Comparison of ENCODE assay signal across 19 cellular contexts in genomic region chr2:9105601-9106337, GRCh38.
A peak's percentile ranks its signal among the peaks of the same experiment; 100 is the strongest.
DNase-seq lines count a peak whose midpoint lies in the region; ATAC-seq, FAIRE-seq and TF ChIP-seq lines count a peak whose summit lies in the region.
"Had no signal": no experiment of that assay in that cellular context is flagged by ENCODE, and none has a peak within 500 bp of the region (broad histone marks: within the 10 kb centered on the region; RNA-seq: fewer than 3 reads in every experiment).

No MANE protein-coding gene starts in this region.

- H3F3A ChIP-seq in GM23338 (replicated peaks; ENCODE audit: low read depth) (no peaks in the 10 kb centered on the region), MM.1S (ENCODE audit: insufficient read depth, low read length) (no peaks in the 10 kb centered on the region)

- H2AFZ ChIP-seq in GM23338 (peak overlapping the region; percentile 7; the same call in 1 of the 2 replicates), MM.1S (ENCODE audit: low read length) (no peak overlapping the region), OCI-LY7 (ENCODE audit: low read length) (no peak overlapping the region)

- H3K27ac ChIP-seq in GM23338 (ENCODE audit: low read depth): no peak overlapping the region
- no peak overlapping the region for H3K27ac ChIP-seq in MM.1S (ENCODE audit: low read length)
- no peak overlapping the region for H3K27ac ChIP-seq in OCI-LY7 (ENCODE audit: low read depth, low read length, poor library complexity, severe bottlenecking)
- H3K27ac ChIP-seq: BLaER1 treated with 17β-estradiol and CSF1 and Interleukin-3, amounts not matched to agents 10 nM and 100 nM had no signal

- H3K4me2 ChIP-seq in GM23338 (no peak overlapping the region), MM.1S (ENCODE audit: low read depth, low read length) (no peak overlapping the region), OCI-LY7 (ENCODE audit: low read length) (no peak overlapping the region)

- intact Hi-C loops in activated CD4-positive, alpha-beta T cell treated with anti-CD3 and anti-CD28 coated beads for 36 hours (cut with DNase I, micrococcal nuclease): no loop called here
- intact Hi-C loops in OCI-LY7 (cut with micrococcal nuclease; ENCODE audit: unreplicated experiment): no loop called here

- H3K9me3 ChIP-seq in MM.1S (replicated peaks; ENCODE audit: insufficient read depth, low read length) (no peaks in the 10 kb centered on the region), OCI-LY7 (ENCODE audit: low read length) (no peaks in the 10 kb centered on the region)
- H3K9me3 ChIP-seq: BLaER1 treated with 17β-estradiol and CSF1 and Interleukin-3, amounts not matched to agents 10 nM and 100 nM; Caco-2; MG63 had no signal

- peak; percentile 69 for FAIRE-seq in HTR-8/SVneo (lab: Jason Lieb, UNC)
- FAIRE-seq: GM12878 had no signal

- H3K79me2 ChIP-seq in GM23338 (replicated peaks; ENCODE audit: insufficient read depth) (no peaks in the 10 kb centered on the region), MM.1S (ENCODE audit: low read length) (no peaks in the 10 kb centered on the region), OCI-LY7 (ENCODE audit: insufficient read depth, low read depth, low read length) (no peaks in the 10 kb centered on the region)

- no TSS peak for BruUV-seq in OCI-LY7 (replicated peaks; lab: Mats Ljungman, UMichigan)

- DNase-seq in GM23338 (ENCODE audit: low spot score) (no peak), HTR-8/SVneo (ENCODE audit: insufficient read length, low spot score) (no peak), glutamatergic neuron (no peak), MM.1S (no peak), NOMO-1 treated with dmso at 0.1 percent for 144 hours (lab: John Stamatoyannopoulos, UW; ENCODE audit: unreplicated experiment) (no peak), OCI-LY7 (ENCODE audit: low spot score) (no peak)
- no peak for DNase-seq in activated CD4-positive, alpha-beta T cell treated with anti-CD3 and anti-CD28 coated beads for 36 hours
- DNase-seq: CD4-positive, alpha-beta memory T cell; DMS 273 treated with DMSO at 0.1 percent for 48 hours; DND-41; Kasumi-1; MG63; NCI-H1930; NK-92 treated with Interleukin-12 subunit alpha and Interleukin-12 subunit beta, amount 100 ng/mL, for 24 hours; Right ventricle myocardium superior had no signal

- H3K36me3 ChIP-seq in GM23338 (ENCODE audit: insufficient read depth) (no peaks in the 10 kb centered on the region), MM.1S (replicated peaks; ENCODE audit: insufficient read depth, low read length) (no peaks in the 10 kb centered on the region), OCI-LY7 (ENCODE audit: insufficient read depth, low read length) (no peaks in the 10 kb centered on the region)
- H3K36me3 ChIP-seq: BLaER1 treated with 17β-estradiol and CSF1 and Interleukin-3, amounts not matched to agents 10 nM and 100 nM; MG63 had no signal

- no peak for ATAC-seq in GM23338
- no peak for ATAC-seq in activated CD4-positive, alpha-beta T cell treated with anti-CD3 and anti-CD28 coated beads for 36 hours
- ATAC-seq: GM12878 had no signal

- CTCF ChIA-PET in activated CD4-positive, alpha-beta T cell treated with anti-CD3 and anti-CD28 coated beads for 36 hours (lab: Charles Lee): interaction anchor here (1.1 kb wide), 1 partner anchor 36 kb away, joined by 3 read pairs; no protein-coding TSS in a partner anchor
- CTCF ChIA-PET in OCI-LY7 (lab: Charles Lee; ENCODE audit: unreplicated experiment): no interaction called here

- H4K20me1 ChIP-seq in GM23338 (replicated peaks; ENCODE audit: insufficient read depth) (no peaks in the 10 kb centered on the region), MM.1S (ENCODE audit: insufficient read depth, low read length) (no peaks in the 10 kb centered on the region), OCI-LY7 (ENCODE audit: insufficient read depth, low read length) (no peaks in the 10 kb centered on the region)
- H4K20me1 ChIP-seq: BLaER1 treated with 17β-estradiol and CSF1 and Interleukin-3, amounts not matched to agents 10 nM and 100 nM had no signal

- POLR2A ChIA-PET in activated CD4-positive, alpha-beta T cell treated with anti-CD3 and anti-CD28 coated beads for 36 hours (lab: Charles Lee): no interaction called here
- POLR2A ChIA-PET in OCI-LY7 (lab: Charles Lee): interaction anchor here (0.6 to 1.1 kb wide), 2 partner anchors 13 to 99 kb away, joined by 3 read pairs; no protein-coding TSS in a partner anchor

- H3K4me3 Mint-ChIP-seq in GM23338 (no peak overlapping the region), brain (no peak overlapping the region), glutamatergic neuron (ENCODE audit: unreplicated experiment) (peak overlapping the region; percentile 72)
- no peak overlapping the region for H3K4me3 Mint-ChIP-seq in activated CD4-positive, alpha-beta T cell treated with anti-CD3 and anti-CD28 coated beads for 36 hours
- H3K4me3 Mint-ChIP-seq: CD4-positive, alpha-beta memory T cell had no signal

- H3K4me1 ChIP-seq in GM23338 (ENCODE audit: insufficient read depth) (peaks cover 21% of the 10 kb centered on the region; the same call in 1 of the 2 replicates), MM.1S (ENCODE audit: low read length) (no peaks in the 10 kb centered on the region), OCI-LY7 (ENCODE audit: insufficient read depth, low read length, poor library complexity, severe bottlenecking) (no peaks in the 10 kb centered on the region)

- H3K9me3 Mint-ChIP-seq in GM23338 (no peaks in the 10 kb centered on the region), brain (peaks cover 0 to 4% (median 0%) of the 10 kb centered on the region in 5 experiments), glutamatergic neuron (ENCODE audit: unreplicated experiment) (peaks cover 11% of the 10 kb centered on the region)
- no peaks in the 10 kb centered on the region for H3K9me3 Mint-ChIP-seq in activated CD4-positive, alpha-beta T cell treated with anti-CD3 and anti-CD28 coated beads for 36 hours (ENCODE audit: low read depth)
- H3K9me3 Mint-ChIP-seq: CD4-positive, alpha-beta memory T cell had no signal

- H3K4me3 ChIP-seq in GM23338 (no peak overlapping the region), MM.1S (ENCODE audit: low read length) (no peak overlapping the region), OCI-LY7 (ENCODE audit: low read depth, low read length, poor library complexity, severe bottlenecking) (no peak overlapping the region)
- H3K4me3 ChIP-seq: BLaER1 treated with 17β-estradiol and CSF1 and Interleukin-3, amounts not matched to agents 10 nM and 100 nM; GM12878; MG63 had no signal

- H3K27ac Mint-ChIP-seq in GM23338 (no peak overlapping the region), brain (peak overlapping the region in 4 of 5 experiments; percentile 79 to 90 (median 88)), glutamatergic neuron (ENCODE audit: unreplicated experiment) (peak overlapping the region; percentile 54)
- H3K27ac Mint-ChIP-seq in activated CD4-positive, alpha-beta T cell treated with anti-CD3 and anti-CD28 coated beads for 36 hours: no peak overlapping the region

- H3K36me3 Mint-ChIP-seq in GM23338 (ENCODE audit: low read depth): no peaks in the 10 kb centered on the region
- H3K36me3 Mint-ChIP-seq in brain: no peaks in the 10 kb centered on the region
- no peaks in the 10 kb centered on the region for H3K36me3 Mint-ChIP-seq in glutamatergic neuron (ENCODE audit: unreplicated experiment)
- H3K36me3 Mint-ChIP-seq in activated CD4-positive, alpha-beta T cell treated with anti-CD3 and anti-CD28 coated beads for 36 hours (ENCODE audit: low read depth): no peaks in the 10 kb centered on the region
- H3K36me3 Mint-ChIP-seq: CD4-positive, alpha-beta memory T cell had no signal

- TF ChIP-seq CTCF in GM23338 (conservative IDR thresholded peaks at IDR 0.05; ENCODE audit: low read depth in 2 of 2): no peak
- no peak for TF ChIP-seq CTCF in brain (conservative IDR thresholded peaks at IDR 0.05)
- TF ChIP-seq CTCF in glutamatergic neuron (IDR thresholded peaks at IDR 0.05; ENCODE audit: partially characterized antibody, unreplicated experiment): no peak
- TF ChIP-seq CTCF in MM.1S (IDR thresholded peaks at IDR 0.05; ENCODE audit: low read length): no peak
- no peak for TF ChIP-seq CTCF in OCI-LY7 (conservative IDR thresholded peaks at IDR 0.05; ENCODE audit: low read length)

- H3K4me1 Mint-ChIP-seq in GM23338: peaks cover 48% of the 10 kb centered on the region
- H3K4me1 Mint-ChIP-seq in brain: peaks cover 68% of the 10 kb centered on the region
- peaks cover 37% of the 10 kb centered on the region for H3K4me1 Mint-ChIP-seq in glutamatergic neuron (ENCODE audit: low read depth, unreplicated experiment)
- H3K4me1 Mint-ChIP-seq in activated CD4-positive, alpha-beta T cell treated with anti-CD3 and anti-CD28 coated beads for 36 hours: no peaks in the 10 kb centered on the region
- H3K4me1 Mint-ChIP-seq: CD4-positive, alpha-beta memory T cell had no signal

- H3K27me3 ChIP-seq in GM23338 (ENCODE audit: insufficient read depth) (no peaks in the 10 kb centered on the region), MM.1S (replicated peaks; ENCODE audit: insufficient read depth, low read length) (no peaks in the 10 kb centered on the region)
- H3K27me3 ChIP-seq: MG63 had no signal

- no peak overlapping the region for H3K9ac ChIP-seq in MM.1S (ENCODE audit: low read length)
- H3K9ac ChIP-seq: BLaER1 treated with 17β-estradiol and CSF1 and Interleukin-3, amounts not matched to agents 10 nM and 100 nM had no signal

- H3K27me3 Mint-ChIP-seq in GM23338 (ENCODE audit: insufficient read depth, low read depth, poor library complexity) (peaks cover 29% of the 10 kb centered on the region), brain (peaks cover 12% of the 10 kb centered on the region), glutamatergic neuron (ENCODE audit: unreplicated experiment) (peaks cover 14% of the 10 kb centered on the region)
- peaks cover 3% of the 10 kb centered on the region for H3K27me3 Mint-ChIP-seq in activated CD4-positive, alpha-beta T cell treated with anti-CD3 and anti-CD28 coated beads for 36 hours

- H3K9me2 ChIP-seq in GM23338 (ENCODE audit: insufficient read depth) (no peaks in the 10 kb centered on the region), MM.1S (replicated peaks; ENCODE audit: insufficient read depth, low read length) (no peaks in the 10 kb centered on the region), OCI-LY7 (ENCODE audit: insufficient read depth, low read length) (no peaks in the 10 kb centered on the region)

TF ChIP-seq in GM23338, 12 proteins besides CTCF, POLR2A, EP300 and RAD21 (continues in another document):
- no peak for TF ChIP-seq EZH2 (IDR thresholded peaks at IDR 0.05; ENCODE audit: low read depth, unreplicated experiment)
- TF ChIP-seq ETS1 (IDR thresholded peaks at IDR 0.05): no peak

Comparison
In these comparisons a context has a peak if more than half of its experiments do, and no peak if none do; other contexts are left out.
1. H3K27ac Mint-ChIP-seq: peak in brain (4 of 5) and glutamatergic neuron (single experiment); none in GM23338 (single experiment) and activated CD4-positive, alpha-beta T cell treated with anti-CD3 and anti-CD28 coated beads for 36 hours (single experiment).